In the genomic region with DNA sequence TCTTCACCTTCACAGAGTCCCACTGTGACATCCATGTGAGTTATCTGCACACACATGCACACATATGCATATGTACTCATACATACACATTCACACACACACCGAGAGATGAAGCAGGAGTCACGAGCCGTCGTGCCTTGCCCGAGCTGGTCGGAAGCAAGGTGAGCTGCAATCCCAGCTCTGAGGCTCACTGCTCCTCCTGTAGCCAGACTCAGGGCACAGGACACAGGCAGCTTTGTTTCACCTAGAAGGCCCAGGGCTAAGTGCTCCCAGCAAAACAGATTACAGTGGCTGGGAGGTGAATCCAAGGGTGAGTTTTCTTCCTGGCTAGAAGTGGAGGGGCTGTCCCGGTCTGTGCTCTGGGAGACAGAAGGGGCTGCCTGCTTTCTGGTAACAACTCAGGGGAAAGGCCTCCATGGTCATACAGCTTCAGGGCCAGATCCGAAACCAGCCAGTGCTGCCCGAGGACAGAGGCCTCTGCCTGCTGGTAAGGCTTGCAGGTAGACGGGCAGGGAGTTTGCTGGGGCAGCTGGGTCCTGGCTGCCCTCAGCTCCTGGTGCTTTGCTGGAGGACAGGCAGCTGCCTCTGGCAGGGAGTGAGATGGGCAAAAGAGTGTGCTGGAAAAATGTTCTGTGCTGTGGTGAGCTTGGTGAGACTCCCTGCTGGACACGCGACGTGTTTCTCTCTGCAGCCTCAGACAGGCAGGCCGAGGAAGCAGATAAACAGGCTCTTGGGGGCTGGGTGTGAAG, we compare ENCODE assay signal across 1 cellular context.
TF ChIP-seq lines count a peak whose summit lies in the region.

No MANE protein-coding gene starts in this region.

TF ChIP-seq in IMR-90, 13 proteins besides CTCF, POLR2A, EP300 and RAD21:
- TF ChIP-seq BHLHE40 (IDR thresholded peaks at IDR 0.05; ENCODE audit: low read depth, low read length) (no peak), CEBPB (IDR thresholded peaks at IDR 0.05; ENCODE audit: low read depth, low read length) (no peak), MAFK (IDR thresholded peaks at IDR 0.05; ENCODE audit: low read depth, low read length) (no peak), USF2 (IDR thresholded peaks at IDR 0.05; ENCODE audit: low read depth, low read length) (no peak), NFE2L2 (IDR thresholded peaks at IDR 0.05; ENCODE audit: low read depth, low read length) (no peak), MAZ (IDR thresholded peaks at IDR 0.05; ENCODE audit: borderline replicate concordance, low read depth, low read length) (no peak), CHD1 (IDR thresholded peaks at IDR 0.05; ENCODE audit: low read depth, low read length) (no peak), ELK1 (IDR thresholded peaks at IDR 0.05; ENCODE audit: borderline replicate concordance, low read depth, low read length) (no peak), RFX5 (IDR thresholded peaks at IDR 0.05; ENCODE audit: low read depth, low read length) (no peak), FOS (IDR thresholded peaks at IDR 0.05; ENCODE audit: low read depth, low read length) (no peak), SMC3 (IDR thresholded peaks at IDR 0.05; ENCODE audit: low read depth, low read length) (no peak), MXI1 (IDR thresholded peaks at IDR 0.05; ENCODE audit: borderline replicate concordance, low read depth, low read length) (no peak), RCOR1 (IDR thresholded peaks at IDR 0.05; ENCODE audit: insufficient replicate concordance, low read length) (no peak)
